ENCODE assay signal across 12 cellular contexts in genomic region chr15:70605606-70606410, GRCh38.
DNase-seq lines count a peak whose midpoint lies in the region; ATAC-seq and TF ChIP-seq lines count a peak whose summit lies in the region.
"Had no signal": no experiment of that assay in that cellular context is flagged by ENCODE, and none has a peak within 500 bp of the region (broad histone marks: within the 10 kb centered on the region; RNA-seq: fewer than 3 reads in every experiment).

No MANE protein-coding gene starts in this region.

- no peak overlapping the region for H3K4me2 ChIP-seq in fibroblast of lung (ENCODE audit: extremely low read depth, insufficient read depth, low read length)

- H3K4me1 ChIP-seq in A673 (ENCODE audit: insufficient read depth, low read length, poor library complexity, severe bottlenecking) (peaks cover 17% of the 10 kb centered on the region), fibroblast of lung (ENCODE audit: control insufficient read depth, extremely low read depth, insufficient read depth, low read length) (peaks cover 7% of the 10 kb centered on the region)
- H3K4me1 ChIP-seq: parathyroid adenoma had no signal

- no peak overlapping the region for H3K27ac Mint-ChIP-seq in stimulated activated naive B cell treated with anti-CD40 and anti-IgM and Interleukin-4, amounts not matched to agents 10 μg/mL and 1 μg/mL and 100 μg/mL, for 72 hours
- H3K27ac Mint-ChIP-seq: IgD-negative memory B cell had no signal

- POLR2A ChIA-PET in A673 (lab: Charles Lee; ENCODE audit: low non-redundant PET): interaction anchor here (0.8 kb wide), 1 partner anchor 262 kb away, joined by 3 read pairs; no protein-coding TSS in a partner anchor

- no peak overlapping the region for H3K9ac ChIP-seq in fibroblast of lung (ENCODE audit: insufficient read depth, low read length)
- H3K9ac ChIP-seq: parathyroid adenoma had no signal

- peaks cover 0 to 1% of the 10 kb centered on the region in 2 donors for H3K9me3 Mint-ChIP-seq in stimulated activated naive B cell treated with anti-CD40 and anti-IgM and Interleukin-4, amounts not matched to agents 10 μg/mL and 1 μg/mL and 100 μg/mL, for 72 hours

- H3K27me3 Mint-ChIP-seq in stimulated activated naive B cell treated with anti-CD40 and anti-IgM and Interleukin-4, amounts not matched to agents 10 μg/mL and 1 μg/mL and 100 μg/mL, for 72 hours: peaks cover 13 to 32% of the 10 kb centered on the region in 2 donors

- no peak overlapping the region for H3K4me3 Mint-ChIP-seq in stimulated activated naive B cell treated with anti-CD40 and anti-IgM and Interleukin-4, amounts not matched to agents 10 μg/mL and 1 μg/mL and 100 μg/mL, for 72 hours
- H3K4me3 Mint-ChIP-seq: IgD-negative memory B cell had no signal

- no peak overlapping the region for H3K27ac ChIP-seq in A673 (ENCODE audit: low read depth, low read length, poor library complexity, severe bottlenecking)
- H3K27ac ChIP-seq in fibroblast of lung (ENCODE audit: insufficient read depth, low read length): no peak overlapping the region
- H3K27ac ChIP-seq: parathyroid adenoma had no signal

- H3K36me3 ChIP-seq in A673 (ENCODE audit: insufficient read depth, low read length, poor library complexity, severe bottlenecking) (no peaks in the 10 kb centered on the region), fibroblast of lung (ENCODE audit: control insufficient read depth, insufficient read depth, low read length) (peaks cover 2% of the 10 kb centered on the region)

- CTCF ChIA-PET in A673 (lab: Charles Lee): no interaction called here

- DNase-seq in A673 (ENCODE audit: low spot score): peak; percentile 38
- peak; percentile 65 for DNase-seq in NCI-H446 treated with DMSO at 0.1 percent for 48 hours (lab: John Stamatoyannopoulos, UW)
- peak; percentile 90 for DNase-seq in fibroblast of lung (ENCODE audit: low read depth in 2 of 2)
- peak; percentile 44 for DNase-seq in middle frontal gyrus (ENCODE audit: extremely low spot score, low spot score)
- DNase-seq in NCI-H524 treated with DMSO at 0.1 percent for 48 hours (lab: John Stamatoyannopoulos, UW): no peak
- no peak for DNase-seq in stimulated activated naive B cell treated with anti-CD40 and anti-IgM and Interleukin-4, amounts not matched to agents 10 μg/mL and 1 μg/mL and 100 μg/mL, for 72 hours
- no peak for DNase-seq in NCI-H2107 treated with DMSO at 0.1 percent for 48 hours (lab: John Stamatoyannopoulos, UW; ENCODE audit: unreplicated experiment)
- DNase-seq: central memory CD4-positive, alpha-beta T cell; T-helper 2 cell had no signal

- H3K4me3 ChIP-seq in A673 (ENCODE audit: low read depth, low read length, poor library complexity, severe bottlenecking) (no peak overlapping the region), fibroblast of lung (replicated peaks in 1 of 4; ENCODE audit: control extremely low read depth in 1 of 4, insufficient read depth in 1 of 4, low read depth in 3 of 4, low read length in 4 of 4) (no peak overlapping the region)

- TF ChIP-seq CTCF in A673 (conservative IDR thresholded peaks at IDR 0.05; ENCODE audit: low read depth, low read length): no peak
- TF ChIP-seq CTCF in fibroblast of lung (conservative IDR thresholded peaks at IDR 0.05 in 1 of 2, IDR thresholded peaks at IDR 0.05 in 1 of 2; ENCODE audit: low read depth in 1 of 2, low read length in 2 of 2): no peak

- intact Hi-C loops in A673 (cut with micrococcal nuclease; ENCODE audit: unreplicated experiment): no loop called here

- no peaks in the 10 kb centered on the region for H3K79me2 ChIP-seq in fibroblast of lung (ENCODE audit: control insufficient read depth, insufficient read depth, low read length)
- H3K79me2 ChIP-seq: parathyroid adenoma had no signal

- BruUV-seq in A673 (replicated peaks; lab: Mats Ljungman, UMichigan): no TSS peak

- H3K27me3 ChIP-seq in A673 (replicated peaks; ENCODE audit: insufficient read depth, low read depth, low read length, poor library complexity): no peaks in the 10 kb centered on the region
- no peaks in the 10 kb centered on the region for H3K27me3 ChIP-seq in fibroblast of lung (ENCODE audit: control insufficient read depth, insufficient read depth, low read length)

- H3K36me3 Mint-ChIP-seq in stimulated activated naive B cell treated with anti-CD40 and anti-IgM and Interleukin-4, amounts not matched to agents 10 μg/mL and 1 μg/mL and 100 μg/mL, for 72 hours: no peaks in the 10 kb centered on the region
- H3K36me3 Mint-ChIP-seq: IgD-negative memory B cell had no signal

- no peaks in the 10 kb centered on the region for H3K9me3 ChIP-seq in A673 (ENCODE audit: low read depth, low read length, poor library complexity, severe bottlenecking)
- no peaks in the 10 kb centered on the region for H3K9me3 ChIP-seq in fibroblast of lung (ENCODE audit: control insufficient read depth, insufficient read depth, low read depth, low read length)

- no peaks in the 10 kb centered on the region for H3K4me1 Mint-ChIP-seq in stimulated activated naive B cell treated with anti-CD40 and anti-IgM and Interleukin-4, amounts not matched to agents 10 μg/mL and 1 μg/mL and 100 μg/mL, for 72 hours
- H3K4me1 Mint-ChIP-seq: IgD-negative memory B cell had no signal

- no peak for ATAC-seq in stimulated activated naive B cell treated with anti-CD40 and anti-IgM and Interleukin-4, amounts not matched to agents 10 μg/mL and 1 μg/mL and 100 μg/mL, for 72 hours (replicated peaks)
- no peak for ATAC-seq in HG02840 (IDR thresholded peaks at IDR 0.05; ENCODE audit: low FRiP score, unreplicated experiment)

- H2AFZ ChIP-seq in fibroblast of lung (ENCODE audit: low read length): no peak overlapping the region
- H2AFZ ChIP-seq: parathyroid adenoma had no signal

- no peaks in the 10 kb centered on the region for H4K20me1 ChIP-seq in fibroblast of lung (ENCODE audit: control insufficient read depth, extremely low read depth, insufficient read depth, low read length)

Comparison
In these comparisons a context has a peak if more than half of its experiments do, and no peak if none do; other contexts are left out.
1. DNase-seq: peak in A673 (single experiment), NCI-H446 treated with DMSO at 0.1 percent for 48 hours (single experiment), fibroblast of lung (2 of 2) and middle frontal gyrus (single experiment); none in NCI-H524 treated with DMSO at 0.1 percent for 48 hours (single experiment), stimulated activated naive B cell treated with anti-CD40 and anti-IgM and Interleukin-4, amounts not matched to agents 10 μg/mL and 1 μg/mL and 100 μg/mL, for 72 hours (single experiment) and NCI-H2107 treated with DMSO at 0.1 percent for 48 hours (single experiment).